18 cellular contexts compared by ENCODE assay signal in the genomic region with DNA sequence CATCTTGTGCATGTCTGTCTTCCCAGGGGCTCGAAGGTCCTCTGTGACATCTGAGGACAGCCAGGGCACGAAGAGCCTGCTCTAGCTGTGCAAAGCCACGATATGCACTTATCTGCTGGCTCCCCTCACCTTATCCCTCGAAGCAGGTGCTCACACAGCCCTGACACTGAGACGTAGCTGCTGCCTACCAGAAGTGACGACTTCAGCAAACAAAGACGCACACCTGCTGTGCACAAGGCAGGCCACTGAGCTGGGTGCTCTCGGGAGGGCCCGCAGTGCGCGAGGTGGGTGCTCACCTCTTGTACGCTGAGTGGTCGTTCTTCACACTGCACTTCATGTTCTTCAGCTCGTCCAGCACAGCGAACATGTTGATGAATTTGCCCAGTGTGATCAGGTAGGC. TPM values are rescaled to one million over a fixed set of nuclear protein-coding genes. Genes with fewer than 3 reads are reported as not detected.
DNase-seq lines count a peak whose midpoint lies in the region; ATAC-seq, FAIRE-seq and TF ChIP-seq lines count a peak whose summit lies in the region.
"Had no signal": no experiment of that assay in that cellular context is flagged by ENCODE, and none has a peak within 500 bp of the region (broad histone marks: within the 10 kb centered on the region; RNA-seq: fewer than 3 reads in every experiment).

No MANE protein-coding gene starts in this region.

- no peak for TF ChIP-seq POLR2A in K562 (conservative IDR thresholded peaks at IDR 0.05)

- intact Hi-C loops in K562 (cut with micrococcal nuclease), result no loop called here
- intact Hi-C loops in sciatic nerve (cut with DNase I), result no loop called here

- 73% methylated on average over 13 of the region's 15 CpGs for WGBS in K562 (ENCODE audit: insufficient coverage, low coverage, missing lambda C conversion rate)

- TF ChIP-seq EP300 in K562 (IDR thresholded peaks at IDR 0.05; ENCODE audit: low read length), result no peak

- DNase-seq in COLO668 (lab: John Stamatoyannopoulos, UW; ENCODE audit: unreplicated experiment) (peak; percentile 34), DMS79 (lab: John Stamatoyannopoulos, UW) (peak; percentile 37), NCI-H345 (lab: John Stamatoyannopoulos, UW) (peak; percentile 15), K562 (ENCODE audit: extremely low read depth in 1 of 4, low spot score in 3 of 4) (peak in 2 of 4 experiments; percentile 28 to 38), sciatic nerve (ENCODE audit: low spot score) (no peak), germinal center (ENCODE audit: low spot score) (no peak), HTR-8/SVneo (ENCODE audit: insufficient read length, low spot score) (no peak)
- DNase-seq in stimulated activated CD4-positive, alpha-beta T cell treated with anti-CD3 and anti-CD28 coated beads, Interleukin-4, amount 100 ng/mL, for 4 hours, result no peak
- DNase-seq: BE2C; CD4-positive, alpha-beta T cell; GOT3; NCI-H1092; NCI-H187 treated with DMSO at 0.1 percent for 48 hours had no signal

- no TSS peak for BruUV-seq in K562 (replicated peaks; lab: Mats Ljungman, UMichigan)

- H3K79me2 ChIP-seq in K562 (ENCODE audit: control insufficient read depth, insufficient read depth, low read length), result peaks cover 3% of the 10 kb centered on the region; the same call in 1 of the 3 replicates

- no peak overlapping the region for H3K27ac ChIP-seq in K562 (ENCODE audit: extremely low read depth, low read depth, low read length)
- H3K27ac ChIP-seq: KMS-11 had no signal

- no peaks in the 10 kb centered on the region for H3K9me1 ChIP-seq in K562 (ENCODE audit: control insufficient read depth, insufficient read depth, low read length)

- no peak overlapping the region for H3K4me2 ChIP-seq in K562 (ENCODE audit: insufficient read depth, low read length)
- H3K4me2 ChIP-seq: KMS-11 had no signal

- CTCF ChIA-PET in K562 (lab: Yijun Ruan, JAX; ENCODE audit: low intra/inter-chr PET ratio), result no interaction called here

- no peak for TF ChIP-seq RAD21 in K562 (CRISPR knock-in tag; conservative IDR thresholded peaks at IDR 0.05 in 1 of 2, IDR thresholded peaks at IDR 0.05 in 1 of 2)

- H3K27me3 ChIP-seq in K562 (ENCODE audit: control insufficient read depth in 2 of 2, insufficient read depth in 2 of 2, low read length in 2 of 2), result no peaks in the 10 kb centered on the region
- H3K27me3 ChIP-seq: BE2C had no signal

- peak; percentile 50 for ATAC-seq in K562
- no peak for ATAC-seq in sciatic nerve
- ATAC-seq: Panc1, Right ventricle myocardium inferior, SK-N-SH treated with all-trans-retinoic acid at 6 μM for 48 hours had no signal

- H3K4me3 ChIP-seq in K562, result no peak overlapping the region

- POLR2A ChIA-PET in K562 (lab: Yijun Ruan, JAX), result interaction anchor here (0.6 to 1.5 kb wide), 2 partner anchors 36 to 37 kb away, joined by 5 read pairs; partner anchors contain the start of gene CYFIP1

- H4K20me1 ChIP-seq in K562 (replicated peaks; ENCODE audit: control insufficient read depth, insufficient read depth, low read length), result peaks cover 7% of the 10 kb centered on the region; the same call in 1 of the 2 replicates

- no peak for TF ChIP-seq CTCF in K562 (IDR thresholded peaks at IDR 0.05 in 2 of 3, conservative IDR thresholded peaks at IDR 0.05 in 1 of 3; ENCODE audit: insufficient read depth in 2 of 3, low read depth in 1 of 3, low read length in 3 of 3)

- no peak for FAIRE-seq in K562 (lab: Jason Lieb, UNC)
- no peak for FAIRE-seq in HTR-8/SVneo (lab: Jason Lieb, UNC)
- FAIRE-seq: GM12892 had no signal

- peaks cover 0 to 24% of the 10 kb centered on the region in 2 experiments; a peak in 3 of 5 replicates for H3K4me1 ChIP-seq in K562 (replicated peaks in 1 of 2; ENCODE audit: control insufficient read depth in 2 of 2, insufficient read depth in 2 of 2, low read length in 2 of 2)
- H3K4me1 ChIP-seq: BE2C had no signal

- H3K9ac ChIP-seq in K562 (ENCODE audit: insufficient read depth in 1 of 2, low read depth in 2 of 2, low read length in 2 of 2), result peak overlapping the region in 1 of 2 experiments; percentile 64; a peak in 2 of 4 replicates
- H3K9ac ChIP-seq: KMS-11 had no signal

- in situ Hi-C loops in K562 (cut with MboI), result no loop called here

- H2AFZ ChIP-seq in K562 (ENCODE audit: low read depth, low read length), result no peak overlapping the region

- H3K36me3 ChIP-seq in K562 (ENCODE audit: control insufficient read depth, insufficient read depth, low read length), result peaks cover 25% of the 10 kb centered on the region; the same call in 2 of the 3 replicates

- no peaks in the 10 kb centered on the region for H3K9me3 ChIP-seq in K562 (replicated peaks; ENCODE audit: control insufficient read depth, insufficient read depth, low read depth, low read length)
- H3K9me3 ChIP-seq: BE2C had no signal

TF ChIP-seq in K562, 482 proteins besides CTCF, POLR2A, EP300 and RAD21 (continues in another document):
- TF ChIP-seq NCOR1 (IDR thresholded peaks at IDR 0.05), result peak; percentile 44; the same call in 1 of the 2 replicates
- TF ChIP-seq ELF1 (tag; IDR thresholded peaks at IDR 0.05), result no peak

RNA-seq across cellular contexts. Expression of gene CYFIP1, which starts 37.3 kb away (rescaled TPM):
- total RNA-seq in K562 (2011; cell fraction: chromatin; rRNA removed; ENCODE audit: low replicate concordance), result 71.4 and 94.0 TPM in 2 replicates
- 39.1 and 52.5 TPM in 2 replicates for total RNA-seq in K562 (2011; cell fraction: nucleolus; rRNA removed)
- total RNA-seq in K562 (2011; cell fraction: nucleoplasm; rRNA removed), result 51.9 and 52.3 TPM in 2 replicates
- total RNA-seq in K562 (2014; rRNA removed) (32.1 and 46.2 TPM in 2 replicates), K562 (2014; rRNA removed; fragmentation: Illumina TruSeq; extraction: Trizol) (24.0 and 27.4 TPM in 2 replicates), K562 (2015; rRNA removed; fragmentation: Illumina TruSeq; extraction: Trizol) (27.0 and 31.4 TPM in 2 replicates), K562 (2021) (58.1 and 59.8 TPM in 2 replicates), sciatic nerve (140 TPM)
- polyA plus RNA-seq in K562 (2011; rRNA removed) (42.7 and 45.8 TPM in 2 replicates), K562 (2014; fragmentation: Illumina TruSeq; extraction: Trizol) (28.3 and 31.8 TPM in 2 replicates), K562 (2014; fragmentation: Nextera tagmentation; extraction: Ambion mirVana) (1 to 10 TPM; 3.8 to 6.6 TPM), K562 (2014; rRNA removed) (28.0 and 31.2 TPM in 2 replicates)
- polyA plus RNA-seq in K562 (2011; cell fraction: cytosol; rRNA removed), result 56.3 and 68.6 TPM in 2 replicates
- polyA plus RNA-seq in K562 (2011; cell fraction: nucleus; rRNA removed), result 78.3 and 80.7 TPM in 2 replicates
- 32.8 and 39.6 TPM in 2 replicates for polyA plus RNA-seq in K562 (2012)
- polyA minus RNA-seq in K562 (2011; rRNA and poly(A)+ RNA removed), result 76.4 and 89.0 TPM in 2 replicates
- polyA minus RNA-seq in K562 (2011; cell fraction: cytosol; rRNA and poly(A)+ RNA removed), result 20.4 and 23.9 TPM in 2 replicates
- 20.5 and 32.2 TPM in 2 replicates for polyA minus RNA-seq in K562 (2011; cell fraction: nucleus; rRNA and poly(A)+ RNA removed)

Comparison
In these comparisons a context has a peak if more than half of its experiments do, and no peak if none do; other contexts are left out.
1. DNase-seq: peak in COLO668 (single experiment), DMS79 (single experiment) and NCI-H345 (single experiment); none in sciatic nerve (single experiment), stimulated activated CD4-positive, alpha-beta T cell treated with anti-CD3 and anti-CD28 coated beads, Interleukin-4, amount 100 ng/mL, for 4 hours (0 of 2), germinal center (single experiment) and HTR-8/SVneo (single experiment).